Comparison of ENCODE assay signal across 8 cellular contexts in the genomic region with DNA sequence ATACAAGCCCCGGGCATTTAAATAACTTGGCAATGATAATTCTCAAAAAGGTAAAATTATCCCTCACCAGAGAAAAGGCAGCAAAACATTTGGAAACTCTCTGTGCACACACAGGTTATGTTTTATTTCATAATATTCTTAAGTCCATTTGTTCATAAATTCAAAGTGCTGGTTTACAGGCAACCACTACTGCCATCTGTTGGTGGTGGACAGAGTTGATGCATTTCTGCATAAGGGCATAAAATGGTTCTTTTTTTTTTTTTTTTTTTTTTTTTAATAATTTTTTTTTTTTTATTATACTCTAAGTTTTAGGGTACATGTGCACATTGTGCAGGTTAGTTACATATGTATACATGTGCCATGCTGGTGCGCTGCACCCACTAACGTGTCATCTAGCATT. TPM values are rescaled to one million over a fixed set of nuclear protein-coding genes. Genes with fewer than 3 reads are reported as not detected.
A peak's percentile ranks its signal among the peaks of the same experiment; 100 is the strongest.
DNase-seq lines count a peak whose midpoint lies in the region; ATAC-seq lines count a peak whose summit lies in the region.

No MANE protein-coding gene starts in this region.

- no peaks in the 10 kb centered on the region for H3K27me3 ChIP-seq in naive thymus-derived CD4-positive, alpha-beta T cell (ENCODE audit: control insufficient read depth in 2 of 2, insufficient read depth in 2 of 2, low read length in 2 of 2)

- no peak overlapping the region for H3K4me3 ChIP-seq in naive thymus-derived CD4-positive, alpha-beta T cell (ENCODE audit: low read length)

- POLR2A ChIA-PET in naive thymus-derived CD4-positive, alpha-beta T cell (lab: Charles Lee), result no interaction called here

- H3K4me1 Mint-ChIP-seq in naive thymus-derived CD4-positive, alpha-beta T cell, result peaks cover 0 to 12% (median 0%) of the 10 kb centered on the region in 7 donors

- no peak overlapping the region for H3K4me3 Mint-ChIP-seq in naive thymus-derived CD4-positive, alpha-beta T cell

- no peaks in the 10 kb centered on the region for H3K27me3 Mint-ChIP-seq in naive thymus-derived CD4-positive, alpha-beta T cell

- peaks cover 0 to 10% (median 3%) of the 10 kb centered on the region in 11 donors for H3K9me3 Mint-ChIP-seq in naive thymus-derived CD4-positive, alpha-beta T cell

- H3K36me3 ChIP-seq in naive thymus-derived CD4-positive, alpha-beta T cell (ENCODE audit: control insufficient read depth in 2 of 3, insufficient read depth in 3 of 3, low read length in 3 of 3), result no peaks in the 10 kb centered on the region

- peak; percentile 56 for DNase-seq in AG08396 (ENCODE audit: low spot score)
- peak; percentile 68 for DNase-seq in SK-MEL-5 (ENCODE audit: low read depth, low spot score)
- DNase-seq in cerebellar cortex (ENCODE audit: low spot score), result peak; percentile 15
- DNase-seq in naive thymus-derived CD4-positive, alpha-beta T cell, result peak in 6 of 9 donors; percentile 18 to 39 (median 23)

- peaks cover 0 to 11% (median 0%) of the 10 kb centered on the region in 5 donors for H3K36me3 Mint-ChIP-seq in naive thymus-derived CD4-positive, alpha-beta T cell

- intact Hi-C loops in naive thymus-derived CD4-positive, alpha-beta T cell (cut with micrococcal nuclease), result loop anchor here (5.0 kb wide), 2 partner anchors 50 to 750 kb away; no protein-coding TSS in a partner anchor

- H3K9me3 ChIP-seq in naive thymus-derived CD4-positive, alpha-beta T cell (ENCODE audit: control insufficient read depth in 2 of 3, low read length in 3 of 3), result no peaks in the 10 kb centered on the region

- CTCF ChIA-PET in naive thymus-derived CD4-positive, alpha-beta T cell (lab: Charles Lee), result no interaction called here

- no peaks in the 10 kb centered on the region for H3K4me1 ChIP-seq in naive thymus-derived CD4-positive, alpha-beta T cell (ENCODE audit: control insufficient read depth in 2 of 2, insufficient read depth in 2 of 2, low read length in 2 of 2)

- no peak overlapping the region for H3K27ac ChIP-seq in naive thymus-derived CD4-positive, alpha-beta T cell (ENCODE audit: low read depth, low read length)

- in situ Hi-C loops in SK-MEL-5 (cut with HindIII; ENCODE audit: low pct_unique_long_range_greater_than_20kb, low sequenced_read_pairs), result no loop called here

- ATAC-seq in GM18868 (IDR thresholded peaks at IDR 0.05; ENCODE audit: unreplicated experiment) (peak; percentile 54), GM18498 (IDR thresholded peaks at IDR 0.05; ENCODE audit: unreplicated experiment) (no peak), GM21619 (IDR thresholded peaks at IDR 0.05; ENCODE audit: unreplicated experiment) (no peak), HG03108 (IDR thresholded peaks at IDR 0.05; ENCODE audit: unreplicated experiment) (no peak)
- peak; percentile 57 for ATAC-seq in naive thymus-derived CD4-positive, alpha-beta T cell

- no peak overlapping the region for H3K27ac Mint-ChIP-seq in naive thymus-derived CD4-positive, alpha-beta T cell

RNA-seq across cellular contexts. Expression of a gene that starts 31.5 kb away (rescaled TPM):
- not detected in 2 replicates for total RNA-seq in SK-MEL-5 (2014; rRNA removed; shearing (Covaris generic))
- not detected in 2 replicates for polyA plus RNA-seq in SK-MEL-5 (2015; cell fraction: cytosol; rRNA removed)
- not detected in 2 replicates for polyA plus RNA-seq in SK-MEL-5 (2015; cell fraction: nucleus; rRNA removed)
- total RNA-seq in naive thymus-derived CD4-positive, alpha-beta T cell, result 1 to 10 TPM in 1 of 5 experiments, not detected in 4; 7.3 TPM
- not detected for polyA plus RNA-seq in naive thymus-derived CD4-positive, alpha-beta T cell

Comparison
In these comparisons a context has a peak if more than half of its experiments do, and no peak if none do; other contexts are left out.
1. DNase-seq: peak in every context shown above with its lines; median percentile 68 in SK-MEL-5; 56 in AG08396; 23 in naive thymus-derived CD4-positive, alpha-beta T cell; 15 in cerebellar cortex.
2. ATAC-seq: peak in GM18868 (single experiment) and naive thymus-derived CD4-positive, alpha-beta T cell (single experiment); none in GM18498 (single experiment), GM21619 (single experiment) and HG03108 (single experiment).